In genomic region chr15:59131955-59132562, GRCh38 we compare ENCODE assay signal across 26 cellular contexts.
"Had no signal": no experiment of that assay in that cellular context is flagged by ENCODE, and none has a peak within 500 bp of the region (broad histone marks: within the 10 kb centered on the region; RNA-seq: fewer than 3 reads in every experiment).

No MANE protein-coding gene starts in this region.

- H3K9me3 ChIP-seq: Peyer's patch, SK-N-SH had no signal

- DNase-seq: activated CD4-positive, alpha-beta T cell treated with anti-CD3 and anti-CD28 coated beads for 48 hours; activated CD4-positive, alpha-beta T cell treated with anti-CD3 and anti-CD28 coated beads, Interleukin-2, amount 50 U/mL, for 4 hours; activated CD4-positive, CD25-positive, alpha-beta regulatory T cell treated with anti-CD3 and anti-CD28 coated beads, Interleukin-2, amount 50 U/mL, for 72 hours; activated CD8-positive, alpha-beta memory T cell treated with anti-CD3 and anti-CD28 coated beads for 24 hours; activated gamma-delta T cell; activated naive CD4-positive, alpha-beta T cell treated with anti-CD3 and anti-CD28 coated beads for 36 hours; activated T-cell treated with anti-CD3 and anti-CD28 coated beads, Interleukin-2, amount 50 U/mL, for 4 hours; amygdala; MG63; MV-4-11; NCI-H1105; NCI-H1436; NCI-H187; NCI-H2081; NCI-H446; NCI-H524; Peyer's patch; Right ventricle myocardium superior; SJCRH30; SK-N-SH; SW 1271 had no signal

- H3K27ac ChIP-seq: RWPE1, SJCRH30 had no signal

- H3K4me2 ChIP-seq: SK-N-SH had no signal

- H3K4me3 Mint-ChIP-seq: activated naive CD4-positive, alpha-beta T cell treated with anti-CD3 and anti-CD28 coated beads for 36 hours; activated naive CD8-positive, alpha-beta T cell; activated T-cell treated with anti-CD3 and anti-CD28 coated beads, Interleukin-2, amount 50 U/mL, for 4 hours; activated T-helper 17 cell treated with anti-CD3 and anti-CD28 coated beads, Interleukin-2, amount 50 U/mL, for 72 hours; T-helper 1 cell treated with Interleukin-12 subunit alpha and Interleukin-12 subunit beta and Interleukin-4 antibody, amounts not matched to agents 30 μg/mL and 1 μg/mL, for 36 hours; WTC11 had no signal

- H3K4me1 ChIP-seq: Peyer's patch, SJCRH30 had no signal

- H3K4me3 ChIP-seq: MG63, Peyer's patch, SJCRH30 had no signal

- ATAC-seq: activated T-cell treated with anti-CD3 and anti-CD28 coated beads, Interleukin-2, amount 50 U/mL, for 4 hours; activated T-helper 17 cell treated with anti-CD3 and anti-CD28 coated beads, Interleukin-2, amount 50 U/mL, for 72 hours; WTC11 had no signal

- H3K27me3 Mint-ChIP-seq: activated naive CD8-positive, alpha-beta T cell; activated T-helper 17 cell treated with anti-CD3 and anti-CD28 coated beads, Interleukin-2, amount 50 U/mL, for 72 hours had no signal

- H3K4me1 Mint-ChIP-seq: activated T-helper 17 cell treated with anti-CD3 and anti-CD28 coated beads, Interleukin-2, amount 50 U/mL, for 72 hours; WTC11 had no signal

- H3K27me3 ChIP-seq: MG63, Peyer's patch, SJCRH30 had no signal

- H3K27ac Mint-ChIP-seq: activated naive CD4-positive, alpha-beta T cell treated with anti-CD3 and anti-CD28 coated beads for 36 hours; activated naive CD8-positive, alpha-beta T cell; activated T-helper 17 cell treated with anti-CD3 and anti-CD28 coated beads, Interleukin-2, amount 50 U/mL, for 72 hours; T-helper 1 cell treated with Interleukin-12 subunit alpha and Interleukin-12 subunit beta and Interleukin-4 antibody, amounts not matched to agents 30 μg/mL and 1 μg/mL, for 36 hours had no signal

- H3K9ac ChIP-seq: SK-N-SH had no signal
